ENCODE assay signal across 31 cellular contexts in the genomic region with DNA sequence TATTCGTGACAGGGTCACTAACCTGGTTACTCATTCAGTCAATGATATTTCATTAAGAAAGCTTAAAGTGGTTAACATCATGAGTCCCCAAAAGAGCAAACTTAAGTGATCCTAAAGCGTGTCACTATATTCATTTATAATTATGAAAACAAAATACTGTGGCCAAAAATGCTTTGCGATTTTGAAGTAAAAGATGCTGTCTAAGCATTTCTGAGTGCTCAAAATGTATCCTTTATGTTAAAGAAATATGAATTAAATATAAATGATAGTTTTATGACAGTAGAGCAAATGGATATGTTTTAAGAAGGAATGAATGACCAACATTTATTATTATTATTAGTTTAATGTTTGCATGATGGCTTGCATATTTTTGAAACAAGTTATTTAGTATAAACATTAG.
"Had no signal": no experiment of that assay in that cellular context is flagged by ENCODE, and none has a peak within 500 bp of the region (broad histone marks: within the 10 kb centered on the region; RNA-seq: fewer than 3 reads in every experiment).

No MANE protein-coding gene starts in this region.

- DNase-seq: activated B cell treated with CpG ODN at 0.5 μM for 24 hours; activated CD4-positive, alpha-beta memory T cell treated with anti-CD3 and anti-CD28 coated beads for 36 hours; activated CD4-positive, alpha-beta T cell treated with anti-CD3 and anti-CD28 coated beads for 4 hours; activated CD4-positive, alpha-beta T cell treated with anti-CD3 and anti-CD28 coated beads, Interleukin-2, amount 10 ng/mL, durations not matched to agents 24 days and 14 days; activated CD4-positive, alpha-beta T cell treated with anti-CD3 and anti-CD28 coated beads, Interleukin-2, amount 50 U/mL, for 1 hour; activated CD4-positive, alpha-beta T cell treated with anti-CD3 and anti-CD28 coated beads, Interleukin-2, amount 50 U/mL, for 4 hours; activated CD4-positive, CD25-positive, alpha-beta regulatory T cell treated with anti-CD3 and anti-CD28 coated beads, Interleukin-2, amount 50 U/mL, for 72 hours; activated CD8-positive, alpha-beta memory T cell treated with anti-CD3 and anti-CD28 coated beads, Interleukin-2, amount 50 U/mL, for 4 hours; activated CD8-positive, alpha-beta T cell treated with anti-CD3 and anti-CD28 coated beads for 36 hours; activated gamma-delta T cell; activated naive CD4-positive, alpha-beta T cell treated with anti-CD3 and anti-CD28 coated beads, Interleukin-2, amount 10 ng/mL, durations not matched to agents 7 days and 5 days; activated naive CD4-positive, alpha-beta T cell treated with Interleukin-2 at 50 U/mL for 16 hours; activated naive CD8-positive, alpha-beta T cell treated with anti-CD3 and anti-CD28 coated beads, Interleukin-2, amount 10 ng/mL, durations not matched to agents 7 days and 5 days; activated naive CD8-positive, alpha-beta T cell treated with anti-CD3 and anti-CD28 coated beads, Interleukin-2, amount 50 U/mL, for 24 hours; activated T-cell treated with anti-CD3 and anti-CD28 coated beads for 4 hours; activated T-cell treated with anti-CD3 and anti-CD28 coated beads, Interleukin-2, amount 50 U/mL, for 1 hour; activated T-cell treated with anti-CD3 and anti-CD28 coated beads, Interleukin-2, amount 50 U/mL, for 4 hours; activated T-cell treated with anti-CD3 and anti-CD28 coated beads, Interleukin-2, amount 50 U/mL, for 72 hours; amygdala; anterior cingulate cortex; body of pancreas; brain microvascular endothelial cell; central memory CD4-positive, alpha-beta T cell; T-helper 1 cell; T-helper 2 cell; T-helper 9 cell had no signal

- H3K4me1 ChIP-seq: body of pancreas, breast epithelium had no signal

- ATAC-seq: activated CD8-positive, alpha-beta T cell treated with anti-CD3 and anti-CD28 coated beads for 36 hours; activated naive CD8-positive, alpha-beta T cell treated with anti-CD3 and anti-CD28 coated beads, Interleukin-2, amount 50 U/mL, for 24 hours; activated T-cell treated with anti-CD3 and anti-CD28 coated beads, Interleukin-2, amount 50 U/mL, for 4 hours; activated T-cell treated with anti-CD3 and anti-CD28 coated beads, Interleukin-2, amount 50 U/mL, for 72 hours; activated T-helper 17 cell treated with anti-CD3 and anti-CD28 coated beads, Interleukin-2, amount 50 U/mL, for 72 hours; body of pancreas had no signal

- H3K36me3 ChIP-seq: brain microvascular endothelial cell, breast epithelium had no signal

- FAIRE-seq: astrocyte, TTC549 had no signal

- H3K4me3 ChIP-seq: body of pancreas, breast epithelium had no signal

- H3K9me3 ChIP-seq: body of pancreas, breast epithelium had no signal

- H3K27ac ChIP-seq: body of pancreas, brain microvascular endothelial cell, breast epithelium, VCaP had no signal

- H3K27me3 ChIP-seq: body of pancreas, brain microvascular endothelial cell, breast epithelium had no signal
